In genomic region chr15:63502137-63502801, GRCh38 we compare ENCODE assay signal across 8 cellular contexts. TPM values are rescaled to one million over a fixed set of nuclear protein-coding genes. Genes with fewer than 3 reads are reported as not detected.
A peak's percentile ranks its signal among the peaks of the same experiment; 100 is the strongest.
DNase-seq lines count a peak whose midpoint lies in the region; ATAC-seq and TF ChIP-seq lines count a peak whose summit lies in the region.

No MANE protein-coding gene starts in this region.

- H3K27ac ChIP-seq in epithelial cell of prostate (peak overlapping the region; percentile 99), sigmoid colon (peak overlapping the region; percentile 94 to 99 (median 98))

- H3K9me3 ChIP-seq in sigmoid colon, result no peaks in the 10 kb centered on the region

- intact Hi-C loops in sigmoid colon (cut with DNase I), result no loop called here

- H3K4me1 ChIP-seq in sigmoid colon, result peaks cover 5 to 49% (median 45%) of the 10 kb centered on the region in 4 donors

- TF ChIP-seq CTCF in GM12865 (IDR thresholded peaks at IDR 0.05; ENCODE audit: insufficient read depth, low read depth, low read length, missing control alignments) (no peak), sigmoid colon (IDR thresholded peaks at IDR 0.05) (no peak)

- 55 to 71% methylated on average over 15 of the region's 15 CpGs for WGBS in sigmoid colon, 2 donors

- no peaks in the 10 kb centered on the region for H3K36me3 ChIP-seq in sigmoid colon

- DNase-seq in GM12865 (ENCODE audit: low read depth) (peak; percentile 52), RKO (ENCODE audit: low spot score) (peak; percentile 56), epithelial cell of prostate (ENCODE audit: low read depth, low spot score) (peak; percentile 52), sigmoid colon (no peak), KBM-7 (no peak), NCI-H1092 (lab: John Stamatoyannopoulos, UW) (no peak), Kasumi-1 (lab: John Stamatoyannopoulos, UW) (no peak)

- no peak for TF ChIP-seq POLR2A in sigmoid colon (IDR thresholded peaks at IDR 0.05)

- in situ Hi-C loops in KBM-7 (cut with MboI; ENCODE audit: low pct_unique_long_range_greater_than_20kb, low sequenced_read_pairs), result no loop called here

- no peaks in the 10 kb centered on the region for H3K27me3 ChIP-seq in sigmoid colon

- no peak for TF ChIP-seq EP300 in sigmoid colon (IDR thresholded peaks at IDR 0.05)

- peak overlapping the region; percentile 93 for H3K4me3 ChIP-seq in GM12865 (ENCODE audit: low read depth, low read length)
- no peak overlapping the region for H3K4me3 ChIP-seq in sigmoid colon

- no peak for ATAC-seq in GM21360 (IDR thresholded peaks at IDR 0.05; ENCODE audit: unreplicated experiment)

RNA-seq across cellular contexts. Expression of gene USP3, which starts 2.1 kb away (rescaled TPM):
- total RNA-seq in sigmoid colon, result 10 to 100 TPM; 46.4 to 66.5 (median 64.8) TPM
- polyA plus RNA-seq in sigmoid colon, result 10 to 100 TPM; 20.4 to 31.4 (median 26.4) TPM

Comparison
In these comparisons a context has a peak if more than half of its experiments do, and no peak if none do; other contexts are left out.
1. DNase-seq: peak in GM12865 (single experiment), RKO (single experiment) and epithelial cell of prostate (single experiment); none in sigmoid colon (single experiment), KBM-7 (single experiment), NCI-H1092 (single experiment) and Kasumi-1 (0 of 2).